Comparison of ENCODE assay signal across 17 cellular contexts in genomic region chr9:76027426-76027825, GRCh38.
DNase-seq lines count a peak whose midpoint lies in the region; ATAC-seq and TF ChIP-seq lines count a peak whose summit lies in the region.
"Had no signal": no experiment of that assay in that cellular context is flagged by ENCODE, and none has a peak within 500 bp of the region (broad histone marks: within the 10 kb centered on the region; RNA-seq: fewer than 3 reads in every experiment).

No MANE protein-coding gene starts in this region.

- no peak for TF ChIP-seq CTCF in CD4-positive, alpha-beta T cell (IDR thresholded peaks at IDR 0.05)
- no peak for TF ChIP-seq CTCF in foreskin keratinocyte (conservative IDR thresholded peaks at IDR 0.05)
- no peak for TF ChIP-seq CTCF in left lung (IDR thresholded peaks at IDR 0.05)

- POLR2A ChIA-PET in CD4-positive, alpha-beta T cell (lab: Charles Lee) = interaction anchor here (0.6 to 1.7 kb wide), 2 partner anchors 137 to 365 kb away, joined by 3 to 6 read pairs; partner anchors contain the start of gene PCSK5

- peak in 3 of 10 experiments; percentile 6 to 19 (median 16) for DNase-seq in CD4-positive, alpha-beta T cell
- peak; percentile 87 for DNase-seq in Jurkat, Clone E6-1 (ENCODE audit: low read depth, low spot score)
- DNase-seq in activated T-helper 1 cell treated with anti-CD3 and anti-CD28 coated beads, Interleukin-12 subunit alpha, Interleukin-12 subunit beta, Interleukin-2, Interleukin-4 antibody, amounts not matched to agents 30 ng/mL and 10 ng/mL and 1 ng/mL, durations not matched to agents 14 hours and 24 hours and 36 hours (ENCODE audit: low spot score) = no peak
- peak; percentile 41 to 59 for DNase-seq in foreskin keratinocyte
- no peak for DNase-seq in left lung
- no peak for DNase-seq in posterior vena cava (ENCODE audit: low spot score)
- DNase-seq in Ammon's horn (ENCODE audit: low spot score) = no peak
- DNase-seq in hypothalamus (lab: John Stamatoyannopoulos, UW) = no peak
- DNase-seq: colonic mucosa, GF-D8, NCI-H1417 treated with DMSO at 0.1 percent for 48 hours, NCI-H446, T-helper 9 cell, upper lobe of right lung had no signal

- H3K36me3 ChIP-seq in left lung = peaks cover 0 to 10% of the 10 kb centered on the region in 2 donors
- H3K36me3 ChIP-seq: colonic mucosa, right atrium auricular region had no signal

- no peaks in the 10 kb centered on the region for H3K27me3 Mint-ChIP-seq in CD4-positive, alpha-beta T cell
- H3K27me3 Mint-ChIP-seq in activated T-helper 1 cell treated with anti-CD3 and anti-CD28 coated beads, Interleukin-12 subunit alpha, Interleukin-12 subunit beta, Interleukin-2, Interleukin-4 antibody, amounts not matched to agents 30 ng/mL and 10 ng/mL and 1 ng/mL, durations not matched to agents 14 hours and 24 hours and 36 hours (ENCODE audit: insufficient read depth) = no peaks in the 10 kb centered on the region

- H3K4me1 Mint-ChIP-seq in CD4-positive, alpha-beta T cell (ENCODE audit: low read depth) = peaks cover 87% of the 10 kb centered on the region
- H3K4me1 Mint-ChIP-seq in activated T-helper 1 cell treated with anti-CD3 and anti-CD28 coated beads, Interleukin-12 subunit alpha, Interleukin-12 subunit beta, Interleukin-2, Interleukin-4 antibody, amounts not matched to agents 30 ng/mL and 10 ng/mL and 1 ng/mL, durations not matched to agents 14 hours and 24 hours and 36 hours (ENCODE audit: low read depth) = peaks cover 63% of the 10 kb centered on the region

- no peaks in the 10 kb centered on the region for H3K9me3 ChIP-seq in CD4-positive, alpha-beta T cell (ENCODE audit: control insufficient read depth, low read length)
- no peaks in the 10 kb centered on the region for H3K9me3 ChIP-seq in left lung
- H3K9me3 ChIP-seq: colonic mucosa, esophagus muscularis mucosa, right atrium auricular region, upper lobe of right lung had no signal

- peak overlapping the region; percentile 88 for H3K4me3 Mint-ChIP-seq in CD4-positive, alpha-beta T cell
- H3K4me3 Mint-ChIP-seq in activated T-helper 1 cell treated with anti-CD3 and anti-CD28 coated beads, Interleukin-12 subunit alpha, Interleukin-12 subunit beta, Interleukin-2, Interleukin-4 antibody, amounts not matched to agents 30 ng/mL and 10 ng/mL and 1 ng/mL, durations not matched to agents 14 hours and 24 hours and 36 hours = peak overlapping the region; percentile 72
- H3K4me3 Mint-ChIP-seq: nephron had no signal

- H3K27ac Mint-ChIP-seq in CD4-positive, alpha-beta T cell = peak overlapping the region; percentile 93
- H3K27ac Mint-ChIP-seq in activated T-helper 1 cell treated with anti-CD3 and anti-CD28 coated beads, Interleukin-12 subunit alpha, Interleukin-12 subunit beta, Interleukin-2, Interleukin-4 antibody, amounts not matched to agents 30 ng/mL and 10 ng/mL and 1 ng/mL, durations not matched to agents 14 hours and 24 hours and 36 hours = peak overlapping the region; percentile 46
- H3K27ac Mint-ChIP-seq: nephron had no signal

- H3K27ac ChIP-seq in CD4-positive, alpha-beta T cell (ENCODE audit: low read depth, low read length) = no peak overlapping the region
- H3K27ac ChIP-seq in foreskin keratinocyte = no peak overlapping the region
- no peak overlapping the region for H3K27ac ChIP-seq in left lung
- H3K27ac ChIP-seq: colonic mucosa, esophagus muscularis mucosa, right atrium auricular region, upper lobe of right lung had no signal

- intact Hi-C loops in CD4-positive, alpha-beta T cell (cut with DNase I, micrococcal nuclease) = loop anchor here (2.0 to 10.0 kb wide), 5 partner anchors 57 to 367 kb away; partner anchors contain the start of genes RFK (in 2 of the 2) and PCSK5 (in 1 of the 2)
- intact Hi-C loops in activated T-helper 1 cell treated with anti-CD3 and anti-CD28 coated beads, Interleukin-12 subunit alpha, Interleukin-12 subunit beta, Interleukin-2, Interleukin-4 antibody, amounts not matched to agents 30 ng/mL and 10 ng/mL and 1 ng/mL, durations not matched to agents 14 hours and 24 hours and 36 hours (cut with micrococcal nuclease) = loop anchor here (1.0 to 10.0 kb wide), 2 partner anchors 9 to 547 kb away; no protein-coding TSS in a partner anchor
- intact Hi-C loops in left lung (cut with DNase I) = no loop called here
- intact Hi-C loops in posterior vena cava (cut with DNase I) = no loop called here

- H3K9me3 Mint-ChIP-seq in CD4-positive, alpha-beta T cell = no peaks in the 10 kb centered on the region
- no peaks in the 10 kb centered on the region for H3K9me3 Mint-ChIP-seq in activated T-helper 1 cell treated with anti-CD3 and anti-CD28 coated beads, Interleukin-12 subunit alpha, Interleukin-12 subunit beta, Interleukin-2, Interleukin-4 antibody, amounts not matched to agents 30 ng/mL and 10 ng/mL and 1 ng/mL, durations not matched to agents 14 hours and 24 hours and 36 hours
- H3K9me3 Mint-ChIP-seq: nephron had no signal

- H3K4me1 ChIP-seq in foreskin keratinocyte (no peaks in the 10 kb centered on the region), left lung (no peaks in the 10 kb centered on the region)
- H3K4me1 ChIP-seq: colonic mucosa, right atrium auricular region, upper lobe of right lung had no signal

- ATAC-seq in CD4-positive, alpha-beta T cell (ENCODE audit: poor library complexity) = peak; percentile 27
- no peak for ATAC-seq in foreskin keratinocyte
- no peak for ATAC-seq in left lung
- ATAC-seq: upper lobe of right lung had no signal

- no peaks in the 10 kb centered on the region for H3K27me3 ChIP-seq in CD4-positive, alpha-beta T cell (ENCODE audit: control insufficient read depth, insufficient read depth, low read length)
- H3K27me3 ChIP-seq in foreskin keratinocyte (no peaks in the 10 kb centered on the region), left lung (no peaks in the 10 kb centered on the region)
- H3K27me3 ChIP-seq: colonic mucosa, esophagus muscularis mucosa, right atrium auricular region, upper lobe of right lung had no signal

- CTCF ChIA-PET in CD4-positive, alpha-beta T cell (lab: Charles Lee) = no interaction called here

- peaks cover 34% of the 10 kb centered on the region for H3K36me3 Mint-ChIP-seq in CD4-positive, alpha-beta T cell (ENCODE audit: low read depth)
- peaks cover 9% of the 10 kb centered on the region for H3K36me3 Mint-ChIP-seq in activated T-helper 1 cell treated with anti-CD3 and anti-CD28 coated beads, Interleukin-12 subunit alpha, Interleukin-12 subunit beta, Interleukin-2, Interleukin-4 antibody, amounts not matched to agents 30 ng/mL and 10 ng/mL and 1 ng/mL, durations not matched to agents 14 hours and 24 hours and 36 hours (ENCODE audit: low read depth)

- peak overlapping the region; percentile 15 for H3K4me3 ChIP-seq in Jurkat, Clone E6-1 (ENCODE audit: low read length)
- no peak overlapping the region for H3K4me3 ChIP-seq in left lung
- H3K4me3 ChIP-seq: colonic mucosa, esophagus muscularis mucosa, right atrium auricular region, upper lobe of right lung had no signal

Comparison
In these comparisons a context has a peak if more than half of its experiments do, and no peak if none do; other contexts are left out.
1. DNase-seq: peak in Jurkat, Clone E6-1 (single experiment) and foreskin keratinocyte (2 of 2); none in activated T-helper 1 cell treated with anti-CD3 and anti-CD28 coated beads, Interleukin-12 subunit alpha, Interleukin-12 subunit beta, Interleukin-2, Interleukin-4 antibody, amounts not matched to agents 30 ng/mL and 10 ng/mL and 1 ng/mL, durations not matched to agents 14 hours and 24 hours and 36 hours (single experiment), left lung (0 of 2), posterior vena cava (single experiment), Ammon's horn (single experiment) and hypothalamus (0 of 51).
2. intact Hi-C loops: an anchor here in CD4-positive, alpha-beta T cell (2.0 to 10.0 kb wide) and activated T-helper 1 cell treated with anti-CD3 and anti-CD28 coated beads, Interleukin-12 subunit alpha, Interleukin-12 subunit beta, Interleukin-2, Interleukin-4 antibody, amounts not matched to agents 30 ng/mL and 10 ng/mL and 1 ng/mL, durations not matched to agents 14 hours and 24 hours and 36 hours (1.0 to 10.0 kb wide); none called in left lung and posterior vena cava.